In the genomic region with DNA sequence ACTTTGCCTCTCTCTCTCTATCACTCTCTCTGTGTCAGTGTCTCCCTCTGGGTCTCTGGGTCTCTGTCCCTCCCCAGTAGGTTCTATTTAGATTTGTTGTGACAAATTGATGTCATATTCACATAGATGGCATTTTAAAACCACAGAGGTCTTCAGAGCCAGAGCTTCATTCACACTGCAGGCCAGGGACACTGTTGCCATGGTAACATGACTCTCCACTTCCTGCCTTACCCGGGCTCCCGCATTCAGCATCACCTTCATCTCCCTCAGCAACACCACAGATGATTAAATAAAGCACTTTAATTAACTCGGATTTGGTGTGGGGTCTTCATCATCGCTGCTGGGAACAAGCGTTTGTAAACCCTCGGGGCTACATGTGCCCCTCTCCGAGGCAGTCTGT, we compare ENCODE assay signal across 11 cellular contexts.
DNase-seq lines count a peak whose midpoint lies in the region; ATAC-seq and TF ChIP-seq lines count a peak whose summit lies in the region.
"Had no signal": no experiment of that assay in that cellular context is flagged by ENCODE, and none has a peak within 500 bp of the region (broad histone marks: within the 10 kb centered on the region; RNA-seq: fewer than 3 reads in every experiment).

No MANE protein-coding gene starts in this region.

- DNase-seq in AG08396 (ENCODE audit: low spot score), result peak; percentile 44
- DNase-seq in ELF-1 (ENCODE audit: low read depth, low spot score), result peak; percentile 36
- peak; percentile 3 for DNase-seq in NCI-H524 treated with DMSO at 0.1 percent for 48 hours (lab: John Stamatoyannopoulos, UW)
- DNase-seq in choroid plexus epithelial cell (ENCODE audit: low read depth), result peak; percentile 55
- DNase-seq in esophagus squamous epithelium (lab: John Stamatoyannopoulos, UW), result no peak
- DNase-seq in 8988T, result no peak
- DNase-seq: GOT3, Kasumi-1, left lung had no signal

- no peaks in the 10 kb centered on the region for H3K4me1 ChIP-seq in esophagus squamous epithelium
- H3K4me1 ChIP-seq: left lung had no signal

- no peaks in the 10 kb centered on the region for H3K9me3 ChIP-seq in esophagus squamous epithelium
- H3K9me3 ChIP-seq: left lung had no signal

- TF ChIP-seq CTCF in choroid plexus epithelial cell (conservative IDR thresholded peaks at IDR 0.05; ENCODE audit: low read depth, low read length), result no peak
- no peak for TF ChIP-seq CTCF in esophagus squamous epithelium (IDR thresholded peaks at IDR 0.05)

- H3K27ac ChIP-seq in esophagus squamous epithelium, result no peak overlapping the region
- H3K27ac ChIP-seq: left lung had no signal

- H3K36me3 ChIP-seq in esophagus squamous epithelium, result no peaks in the 10 kb centered on the region
- H3K36me3 ChIP-seq: left lung had no signal

- H3K4me3 ChIP-seq in choroid plexus epithelial cell (ENCODE audit: low read depth, low read length), result no peak overlapping the region
- H3K4me3 ChIP-seq in esophagus squamous epithelium, result no peak overlapping the region
- H3K4me3 ChIP-seq: left lung had no signal

- 54 to 59% methylated on average over 4 to 7 of the region's 7 CpGs for WGBS in esophagus squamous epithelium, 2 donors

- intact Hi-C loops in esophagus squamous epithelium (cut with DNase I), result no loop called here

- ATAC-seq in HG03520 (IDR thresholded peaks at IDR 0.05; ENCODE audit: unreplicated experiment) (no peak), GM19467 (IDR thresholded peaks at IDR 0.05; ENCODE audit: unreplicated experiment) (no peak)

- no peak for TF ChIP-seq POLR2A in esophagus squamous epithelium (IDR thresholded peaks at IDR 0.05)

- H3K27me3 ChIP-seq in esophagus squamous epithelium, result no peaks in the 10 kb centered on the region
- H3K27me3 ChIP-seq: left lung had no signal

Comparison
In these comparisons a context has a peak if more than half of its experiments do, and no peak if none do; other contexts are left out.
1. DNase-seq: peak in AG08396 (single experiment), ELF-1 (single experiment), NCI-H524 treated with DMSO at 0.1 percent for 48 hours (single experiment) and choroid plexus epithelial cell (single experiment); none in esophagus squamous epithelium (single experiment) and 8988T (single experiment).